In genomic region chr1:54809496-54810074, GRCh38 we compare ENCODE assay signal across 1 cellular context.
TF ChIP-seq lines count a peak whose summit lies in the region.

No MANE protein-coding gene starts in this region.

TF ChIP-seq in HepG2, 621 proteins besides CTCF, POLR2A, EP300 and RAD21:
- TF ChIP-seq ZNF205 (CRISPR knock-in tag; IDR thresholded peaks at IDR 0.05) (no peak), HNF4A (CRISPR knock-in tag; IDR thresholded peaks at IDR 0.05) (peak; percentile 52), ZNF629 (CRISPR knock-in tag; conservative IDR thresholded peaks at IDR 0.05) (peak; percentile 82), MAFK (conservative IDR thresholded peaks at IDR 0.05 in 1 of 2, IDR thresholded peaks at IDR 0.05 in 1 of 2; ENCODE audit: low read length in 2 of 2) (0 out of 4 replicates have a peak, but pooled peaks of 1 of the 2 experiments have one; percentile 6), ZNF644 (CRISPR knock-in tag; IDR thresholded peaks at IDR 0.05; ENCODE audit: low read depth) (0 out of 2 replicates have a peak, but pooled peaks have one; percentile 42), KLF6 (CRISPR knock-in tag; IDR thresholded peaks at IDR 0.05) (no peak), ZNF607 (CRISPR knock-in tag; IDR thresholded peaks at IDR 0.05; ENCODE audit: borderline replicate concordance) (no peak), KDM1A (CRISPR knock-in tag; IDR thresholded peaks at IDR 0.05) (peak; percentile 11; the same call in 1 of the 2 replicates), ZBTB7A (CRISPR knock-in tag; IDR thresholded peaks at IDR 0.05) (no peak), PRDM10 (CRISPR knock-in tag; IDR thresholded peaks at IDR 0.05; ENCODE audit: low read depth) (peak; percentile 43; the same call in 1 of the 2 replicates), PATZ1 (CRISPR knock-in tag; IDR thresholded peaks at IDR 0.05) (0 out of 2 replicates have a peak, but pooled peaks have one; percentile 14)
